Comparison of ENCODE assay signal across 1 cellular context in the genomic region with DNA sequence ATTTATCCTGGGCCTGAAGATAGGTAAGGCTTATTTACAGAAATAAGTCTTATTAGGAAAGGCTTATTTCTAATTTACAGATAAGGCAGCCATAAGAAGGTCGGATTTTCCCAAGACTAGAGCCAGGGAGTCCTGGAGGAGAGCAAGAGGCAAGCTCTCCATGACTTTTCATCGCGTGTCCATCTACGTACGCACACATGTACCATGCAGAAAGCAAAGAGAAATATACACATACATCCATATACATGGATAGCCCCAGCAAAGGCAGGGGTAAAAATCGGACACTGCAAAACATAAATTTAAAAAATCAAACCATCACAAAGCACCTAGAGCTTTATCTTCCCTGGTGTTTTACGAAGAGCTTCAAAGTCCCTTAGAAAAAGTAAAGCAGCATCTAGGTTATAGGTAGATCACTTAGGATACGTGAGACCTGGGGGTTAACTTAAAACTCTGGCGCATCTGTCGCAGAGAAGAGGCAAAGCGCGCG.
TF ChIP-seq lines count a peak whose summit lies in the region.

No MANE protein-coding gene starts in this region.

TF ChIP-seq in neural cell, 6 proteins besides CTCF, POLR2A, EP300 and RAD21 (continued from another document):
- no peak for TF ChIP-seq REST (IDR thresholded peaks at IDR 0.05; ENCODE audit: borderline replicate concordance)
- TF ChIP-seq EZH2 (IDR thresholded peaks at IDR 0.05; ENCODE audit: borderline replicate concordance, insufficient read depth, low read length, poor library complexity, severe bottlenecking): no peak
